In the genomic region with DNA sequence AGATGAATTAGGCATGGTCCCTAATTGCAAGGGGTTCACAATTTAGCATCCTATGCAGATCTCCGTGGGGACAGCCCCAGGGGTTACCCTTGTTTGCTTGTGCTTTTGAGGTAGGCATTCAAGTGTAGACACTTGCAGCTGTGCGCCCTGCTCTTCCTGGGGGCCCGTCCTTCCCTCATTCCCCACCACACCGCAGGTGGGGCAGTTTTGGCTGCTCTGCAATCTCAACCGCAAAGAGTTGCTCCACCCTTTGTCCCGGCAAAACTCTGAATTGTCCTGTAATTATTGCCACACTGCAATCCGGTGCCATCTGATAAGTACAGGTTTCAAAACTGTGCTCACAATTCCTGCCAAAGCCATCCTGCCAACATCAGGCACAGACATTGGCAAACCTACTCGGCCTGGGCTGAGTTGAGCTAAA, we compare ENCODE assay signal across 1 cellular context.
TF ChIP-seq lines count a peak whose summit lies in the region.

No MANE protein-coding gene starts in this region.

TF ChIP-seq in GM23338, 12 proteins besides CTCF, POLR2A, EP300 and RAD21 (continued from another document):
- TF ChIP-seq, protein P1, sequence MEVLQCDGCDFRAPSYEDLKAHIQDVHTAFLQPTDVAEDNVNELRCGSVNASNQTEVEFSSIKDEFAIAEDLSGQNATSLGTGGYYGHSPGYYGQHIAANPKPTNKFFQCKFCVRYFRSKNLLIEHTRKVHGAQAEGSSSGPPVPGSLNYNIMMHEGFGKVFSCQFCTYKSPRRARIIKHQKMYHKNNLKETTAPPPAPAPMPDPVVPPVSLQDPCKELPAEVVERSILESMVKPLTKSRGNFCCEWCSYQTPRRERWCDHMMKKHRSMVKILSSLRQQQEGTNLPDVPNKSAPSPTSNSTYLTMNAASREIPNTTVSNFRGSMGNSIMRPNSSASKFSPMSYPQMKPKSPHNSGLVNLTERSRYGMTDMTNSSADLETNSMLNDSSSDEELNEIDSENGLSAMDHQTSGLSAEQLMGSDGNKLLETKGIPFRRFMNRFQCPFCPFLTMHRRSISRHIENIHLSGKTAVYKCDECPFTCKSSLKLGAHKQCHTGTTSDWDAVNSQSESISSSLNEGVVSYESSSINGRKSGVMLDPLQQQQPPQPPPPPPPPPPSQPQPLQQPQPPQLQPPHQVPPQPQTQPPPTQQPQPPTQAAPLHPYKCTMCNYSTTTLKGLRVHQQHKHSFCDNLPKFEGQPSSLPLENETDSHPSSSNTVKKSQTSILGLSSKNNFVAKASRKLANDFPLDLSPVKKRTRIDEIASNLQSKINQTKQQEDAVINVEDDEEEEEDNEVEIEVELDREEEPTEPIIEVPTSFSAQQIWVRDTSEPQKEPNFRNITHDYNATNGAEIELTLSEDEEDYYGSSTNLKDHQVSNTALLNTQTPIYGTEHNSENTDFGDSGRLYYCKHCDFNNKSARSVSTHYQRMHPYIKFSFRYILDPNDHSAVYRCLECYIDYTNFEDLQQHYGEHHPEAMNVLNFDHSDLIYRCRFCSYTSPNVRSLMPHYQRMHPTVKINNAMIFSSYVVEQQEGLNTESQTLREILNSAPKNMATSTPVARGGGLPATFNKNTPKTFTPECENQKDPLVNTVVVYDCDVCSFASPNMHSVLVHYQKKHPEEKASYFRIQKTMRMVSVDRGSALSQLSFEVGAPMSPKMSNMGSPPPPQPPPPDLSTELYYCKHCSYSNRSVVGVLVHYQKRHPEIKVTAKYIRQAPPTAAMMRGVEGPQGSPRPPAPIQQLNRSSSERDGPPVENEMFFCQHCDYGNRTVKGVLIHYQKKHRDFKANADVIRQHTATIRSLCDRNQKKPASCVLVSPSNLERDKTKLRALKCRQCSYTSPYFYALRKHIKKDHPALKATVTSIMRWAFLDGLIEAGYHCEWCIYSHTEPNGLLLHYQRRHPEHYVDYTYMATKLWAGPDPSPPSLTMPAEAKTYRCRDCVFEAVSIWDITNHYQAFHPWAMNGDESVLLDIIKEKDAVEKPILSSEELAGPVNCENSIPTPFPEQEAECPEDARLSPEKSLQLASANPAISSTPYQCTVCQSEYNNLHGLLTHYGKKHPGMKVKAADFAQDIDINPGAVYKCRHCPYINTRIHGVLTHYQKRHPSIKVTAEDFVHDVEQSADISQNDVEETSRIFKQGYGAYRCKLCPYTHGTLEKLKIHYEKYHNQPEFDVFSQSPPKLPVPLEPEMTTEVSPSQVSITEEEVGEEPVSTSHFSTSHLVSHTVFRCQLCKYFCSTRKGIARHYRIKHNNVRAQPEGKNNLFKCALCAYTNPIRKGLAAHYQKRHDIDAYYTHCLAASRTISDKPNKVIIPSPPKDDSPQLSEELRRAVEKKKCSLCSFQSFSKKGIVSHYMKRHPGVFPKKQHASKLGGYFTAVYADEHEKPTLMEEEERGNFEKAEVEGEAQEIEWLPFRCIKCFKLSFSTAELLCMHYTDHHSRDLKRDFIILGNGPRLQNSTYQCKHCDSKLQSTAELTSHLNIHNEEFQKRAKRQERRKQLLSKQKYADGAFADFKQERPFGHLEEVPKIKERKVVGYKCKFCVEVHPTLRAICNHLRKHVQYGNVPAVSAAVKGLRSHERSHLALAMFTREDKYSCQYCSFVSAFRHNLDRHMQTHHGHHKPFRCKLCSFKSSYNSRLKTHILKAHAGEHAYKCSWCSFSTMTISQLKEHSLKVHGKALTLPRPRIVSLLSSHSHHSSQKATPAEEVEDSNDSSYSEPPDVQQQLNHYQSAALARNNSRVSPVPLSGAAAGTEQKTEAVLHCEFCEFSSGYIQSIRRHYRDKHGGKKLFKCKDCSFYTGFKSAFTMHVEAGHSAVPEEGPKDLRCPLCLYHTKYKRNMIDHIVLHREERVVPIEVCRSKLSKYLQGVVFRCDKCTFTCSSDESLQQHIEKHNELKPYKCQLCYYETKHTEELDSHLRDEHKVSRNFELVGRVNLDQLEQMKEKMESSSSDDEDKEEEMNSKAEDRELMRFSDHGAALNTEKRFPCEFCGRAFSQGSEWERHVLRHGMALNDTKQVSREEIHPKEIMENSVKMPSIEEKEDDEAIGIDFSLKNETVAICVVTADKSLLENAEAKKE (CRISPR knock-in tag; IDR thresholded peaks at IDR 0.05): no peak
- TF ChIP-seq EZH2phosphoT487 (IDR thresholded peaks at IDR 0.05; ENCODE audit: unreplicated experiment) (no peak), ZNF331 (CRISPR knock-in tag; IDR thresholded peaks at IDR 0.05; ENCODE audit: low read depth) (no peak), POLR2AphosphoS5 (IDR thresholded peaks at IDR 0.05; ENCODE audit: low read depth) (no peak), EZH2 (IDR thresholded peaks at IDR 0.05; ENCODE audit: low read depth, unreplicated experiment) (no peak)
